In genomic region chr15:58189148-58189811, GRCh38 we compare ENCODE assay signal across 24 cellular contexts. TPM values are rescaled to one million over a fixed set of nuclear protein-coding genes. Genes with fewer than 3 reads are reported as not detected.
DNase-seq lines count a peak whose midpoint lies in the region; ATAC-seq, FAIRE-seq and TF ChIP-seq lines count a peak whose summit lies in the region.
"Had no signal": no experiment of that assay in that cellular context is flagged by ENCODE, and none has a peak within 500 bp of the region (broad histone marks: within the 10 kb centered on the region; RNA-seq: fewer than 3 reads in every experiment).

No MANE protein-coding gene starts in this region.

- H3K27ac ChIP-seq in esophagus muscularis mucosa (replicated peaks in 1 of 4): no peak overlapping the region
- H3K27ac ChIP-seq in HepG2 (ENCODE audit: extremely low read length, insufficient read depth, low read length): no peak overlapping the region
- H3K27ac ChIP-seq in smooth muscle cell (ENCODE audit: low read depth): no peak overlapping the region
- H3K27ac ChIP-seq: 22Rv1, BLaER1, C4-2B had no signal

- no peak for TF ChIP-seq RAD21 in HepG2 (CRISPR knock-in tag; IDR thresholded peaks at IDR 0.05)

- H3K4me2 ChIP-seq in HepG2 (ENCODE audit: low read depth, low read length) (no peak overlapping the region), smooth muscle cell (no peak overlapping the region)
- H3K4me2 ChIP-seq: BLaER1 had no signal

- no peak for TF ChIP-seq EP300 in esophagus muscularis mucosa (IDR thresholded peaks at IDR 0.05)
- TF ChIP-seq EP300 in HepG2 (IDR thresholded peaks at IDR 0.05; ENCODE audit: low read depth in 2 of 2, low read length in 2 of 2): no peak
- TF ChIP-seq EP300 in HepG2 (CRISPR knock-in tag; IDR thresholded peaks at IDR 0.05; ENCODE audit: borderline replicate concordance): no peak

- TF ChIP-seq CTCF in esophagus muscularis mucosa (IDR thresholded peaks at IDR 0.05): no peak
- no peak for TF ChIP-seq CTCF in HepG2 (CRISPR knock-in tag; IDR thresholded peaks at IDR 0.05)
- no peak for TF ChIP-seq CTCF in smooth muscle cell (IDR thresholded peaks at IDR 0.05; ENCODE audit: borderline replicate concordance, insufficient read depth, poor library complexity, severe bottlenecking)

- H3F3A ChIP-seq in smooth muscle cell (ENCODE audit: low read depth): no peaks in the 10 kb centered on the region

- WGBS in esophagus muscularis mucosa: 88% methylated on average over 8 of the region's 8 CpGs
- WGBS in HepG2 (ENCODE audit: low lambda C conversion rate): 25% methylated on average over 8 of the region's 8 CpGs
- WGBS in smooth muscle cell (ENCODE audit: low lambda C conversion rate): 88% methylated on average over 8 of the region's 8 CpGs

- H2AFZ ChIP-seq in HepG2 (ENCODE audit: low read length): no peak overlapping the region
- H2AFZ ChIP-seq in smooth muscle cell (ENCODE audit: low read depth): no peak overlapping the region

- H3K9ac ChIP-seq in HepG2 (ENCODE audit: insufficient read depth, low read depth, low read length): no peak overlapping the region
- no peak overlapping the region for H3K9ac ChIP-seq in smooth muscle cell (ENCODE audit: low read depth)
- H3K9ac ChIP-seq: BLaER1 had no signal

- H3K27me3 ChIP-seq in esophagus muscularis mucosa: peaks cover 0 to 12% (median 0%) of the 10 kb centered on the region in 4 donors
- H3K27me3 ChIP-seq in HepG2 (ENCODE audit: control insufficient read depth in 1 of 2, insufficient read depth in 2 of 2, low read length in 2 of 2): no peaks in the 10 kb centered on the region; a peak in 1 of 5 replicates
- H3K27me3 ChIP-seq in smooth muscle cell (ENCODE audit: low read depth): no peaks in the 10 kb centered on the region
- H3K27me3 ChIP-seq: BLaER1 had no signal

- DNase-seq in T-helper 1 cell (no peak), esophagus muscularis mucosa (ENCODE audit: extremely low spot score) (peak; percentile 57), HepG2 (ENCODE audit: low spot score) (no peak), smooth muscle cell (lab: John Stamatoyannopoulos, UW; ENCODE audit: unreplicated experiment) (no peak), Right ventricle myocardium superior (no peak)
- DNase-seq: Caco-2; CD4-positive, CD25-positive, alpha-beta regulatory T cell; CD8-positive, alpha-beta T cell; DMS79; EL; GDM1; GOT3; H7; HCEC 1CT had no signal

- H3K9me3 ChIP-seq in esophagus muscularis mucosa (no peaks in the 10 kb centered on the region), HepG2 (ENCODE audit: low read length) (no peaks in the 10 kb centered on the region), smooth muscle cell (replicated peaks; ENCODE audit: low read depth) (no peaks in the 10 kb centered on the region)
- H3K9me3 ChIP-seq: BLaER1 had no signal

- no peaks in the 10 kb centered on the region for H4K20me1 ChIP-seq in HepG2 (ENCODE audit: insufficient read depth, low read length)
- H4K20me1 ChIP-seq in smooth muscle cell (ENCODE audit: low read depth): no peaks in the 10 kb centered on the region
- H4K20me1 ChIP-seq: BLaER1 had no signal

- in situ Hi-C loops in HepG2 (cut with HindIII; ENCODE audit: extremely low pct_ligation_motif_present, low pct_unique_long_range_greater_than_20kb): loop anchor here (10.0 kb wide), 3 partner anchors 74 to 324 kb away; partner anchors contain the start of gene ALDH1A2

- intact Hi-C loops in esophagus muscularis mucosa (cut with DNase I) (no loop called here), HepG2 (cut with micrococcal nuclease; ENCODE audit: unreplicated experiment) (no loop called here), Right ventricle myocardium superior (cut with DNase I) (no loop called here)

- no peak for FAIRE-seq in HepG2 (lab: Jason Lieb, UNC)
- FAIRE-seq: A204.1, GM12891, GM18507 had no signal

- H3K36me3 ChIP-seq in esophagus muscularis mucosa: no peaks in the 10 kb centered on the region
- H3K36me3 ChIP-seq in HepG2 (replicated peaks in 1 of 2; ENCODE audit: control insufficient read depth in 1 of 2, insufficient read depth in 2 of 2, low read length in 2 of 2): no peaks in the 10 kb centered on the region
- no peaks in the 10 kb centered on the region for H3K36me3 ChIP-seq in smooth muscle cell (ENCODE audit: low read depth)
- H3K36me3 ChIP-seq: BLaER1 had no signal

- H3K27ac Mint-ChIP-seq in T-helper 1 cell treated with Interleukin-12 subunit alpha and Interleukin-12 subunit beta and Interleukin-4 antibody, amounts not matched to agents 30 μg/mL and 1 μg/mL, for 36 hours: peak overlapping the region; percentile 21
- H3K27ac Mint-ChIP-seq: B cell; CD4-positive, CD25-positive, alpha-beta regulatory T cell; CD8-positive, alpha-beta T cell had no signal

- H3K4me3 Mint-ChIP-seq in T-helper 1 cell treated with Interleukin-12 subunit alpha and Interleukin-12 subunit beta and Interleukin-4 antibody, amounts not matched to agents 30 μg/mL and 1 μg/mL, for 36 hours: no peak overlapping the region
- H3K4me3 Mint-ChIP-seq: B cell; CD4-positive, CD25-positive, alpha-beta regulatory T cell; CD8-positive, alpha-beta T cell had no signal

- no peaks in the 10 kb centered on the region for H3K79me2 ChIP-seq in HepG2 (ENCODE audit: insufficient read depth, low read length)
- no peaks in the 10 kb centered on the region for H3K79me2 ChIP-seq in smooth muscle cell (ENCODE audit: low read depth)

- H3K4me3 ChIP-seq in esophagus muscularis mucosa (no peak overlapping the region), HepG2 (replicated peaks in 1 of 3; ENCODE audit: insufficient read depth in 1 of 3, low read depth in 2 of 3, low read length in 3 of 3) (no peak overlapping the region), smooth muscle cell (no peak overlapping the region)
- H3K4me3 ChIP-seq: BLaER1 had no signal

- TF ChIP-seq POLR2A in esophagus muscularis mucosa (IDR thresholded peaks at IDR 0.05; ENCODE audit: low read depth) (no peak), HepG2 (IDR thresholded peaks at IDR 0.05; ENCODE audit: insufficient read depth in 1 of 2, low read depth in 2 of 2, low read length in 2 of 2) (no peak)

- H3K9me3 Mint-ChIP-seq in T-helper 1 cell treated with Interleukin-12 subunit alpha and Interleukin-12 subunit beta and Interleukin-4 antibody, amounts not matched to agents 30 μg/mL and 1 μg/mL, for 36 hours: no peaks in the 10 kb centered on the region
- H3K9me3 Mint-ChIP-seq: CD4-positive, CD25-positive, alpha-beta regulatory T cell; CD8-positive, alpha-beta T cell had no signal

- H3K4me1 Mint-ChIP-seq in T-helper 1 cell treated with Interleukin-12 subunit alpha and Interleukin-12 subunit beta and Interleukin-4 antibody, amounts not matched to agents 30 μg/mL and 1 μg/mL, for 36 hours (ENCODE audit: low read depth): peaks cover 9% of the 10 kb centered on the region
- H3K4me1 Mint-ChIP-seq: B cell had no signal

- ATAC-seq in HepG2: no peak
- ATAC-seq in GM18519 (IDR thresholded peaks at IDR 0.05; ENCODE audit: low FRiP score, unreplicated experiment): no peak
- no peak for ATAC-seq in Right ventricle myocardium superior (ENCODE audit: poor library complexity)
- ATAC-seq: CD8-positive, alpha-beta T cell had no signal

- no peaks in the 10 kb centered on the region for H3K4me1 ChIP-seq in esophagus muscularis mucosa
- H3K4me1 ChIP-seq in HepG2 (ENCODE audit: insufficient read depth, low read length): 0 out of 2 replicates have a peak, but pooled peaks cover 4% of the 10 kb centered on the region
- no peaks in the 10 kb centered on the region for H3K4me1 ChIP-seq in smooth muscle cell (ENCODE audit: low read depth)
- H3K4me1 ChIP-seq: Caco-2 had no signal

- CTCF ChIA-PET in HepG2 (lab: Yijun Ruan, JAX; ENCODE audit: low intra/inter-chr PET ratio, low total read pairs): no interaction called here

- POLR2A ChIA-PET in HepG2 (lab: Yijun Ruan, JAX): no interaction called here

- BruUV-seq in HepG2 (replicated peaks; lab: Mats Ljungman, UMichigan): no TSS peak

- peaks cover 33% of the 10 kb centered on the region for H3K27me3 Mint-ChIP-seq in T-helper 1 cell treated with Interleukin-12 subunit alpha and Interleukin-12 subunit beta and Interleukin-4 antibody, amounts not matched to agents 30 μg/mL and 1 μg/mL, for 36 hours (ENCODE audit: low read depth)

- H3K36me3 Mint-ChIP-seq in T-helper 1 cell treated with Interleukin-12 subunit alpha and Interleukin-12 subunit beta and Interleukin-4 antibody, amounts not matched to agents 30 μg/mL and 1 μg/mL, for 36 hours (ENCODE audit: low read depth): no peaks in the 10 kb centered on the region
- H3K36me3 Mint-ChIP-seq: CD4-positive, CD25-positive, alpha-beta regulatory T cell; CD8-positive, alpha-beta T cell had no signal

RNA-seq across cellular contexts. Expression of gene AQP9, which starts 51.1 kb away (rescaled TPM):
- total RNA-seq in esophagus muscularis mucosa (1 to 10 TPM in 1 of 4 donors, under 1 TPM in 2, not detected in 1; 0.26 to 9.6 (median 0.98) TPM), HepG2 (2016; rRNA removed; fragmentation: Illumina TruSeq; extraction: Trizol) (not detected in 2 replicates), smooth muscle cell (0.67 and 1.5 TPM in 2 replicates), Right ventricle myocardium superior (1.5 TPM)
- not detected in 2 replicates for total RNA-seq in HepG2 (2016; cell fraction: cytosol; rRNA removed; fragmentation: Illumina TruSeq; extraction: Trizol; ENCODE audit: low read depth)
- not detected in 2 replicates for total RNA-seq in HepG2 (2016; cell fraction: insoluble cytoplasmic fraction; rRNA removed; fragmentation: Illumina TruSeq; extraction: Trizol)
- total RNA-seq in HepG2 (2016; cell fraction: membrane; rRNA removed; fragmentation: Illumina TruSeq; extraction: Trizol): 0.09 TPM in 1 of 2 replicates, not detected in the other
- not detected in 2 replicates for total RNA-seq in HepG2 (2016; cell fraction: nucleus; rRNA removed; fragmentation: Illumina TruSeq; extraction: Trizol)
- polyA plus RNA-seq in HepG2 (2011; rRNA removed) (0.03 TPM in 1 of 2 replicates, not detected in the other), smooth muscle cell (not detected in 2 replicates)
- polyA plus RNA-seq in HepG2 (2011; cell fraction: cytosol; rRNA removed): 0.05 TPM in 1 of 2 replicates, not detected in the other
- not detected in 2 replicates for polyA plus RNA-seq in HepG2 (2011; cell fraction: nucleus; rRNA removed)
- 0.11 TPM in 1 of 2 replicates, not detected in the other for polyA plus RNA-seq in HepG2 (2012)
- not detected in 2 replicates for polyA plus RNA-seq in HepG2 (2016; cell fraction: cytosol; fragmentation: Illumina TruSeq; extraction: Trizol; ENCODE audit: low read depth)
- polyA plus RNA-seq in HepG2 (2016; cell fraction: insoluble cytoplasmic fraction; fragmentation: Illumina TruSeq; extraction: Trizol; ENCODE audit: low read depth): 0.12 TPM in 1 of 2 replicates, not detected in the other
- polyA plus RNA-seq in HepG2 (2016; cell fraction: membrane; fragmentation: Illumina TruSeq; extraction: Trizol; ENCODE audit: low read depth): not detected in 2 replicates
- not detected in 2 replicates for polyA plus RNA-seq in HepG2 (2016; cell fraction: nucleus; fragmentation: Illumina TruSeq; extraction: Trizol; ENCODE audit: insufficient read depth, low read depth)
- not detected in 2 replicates for polyA minus RNA-seq in HepG2 (2011; rRNA and poly(A)+ RNA removed; ENCODE audit: low replicate concordance)
- polyA minus RNA-seq in HepG2 (2011; cell fraction: cytosol; rRNA and poly(A)+ RNA removed): not detected in 2 replicates
- not detected in 2 replicates for polyA minus RNA-seq in HepG2 (2011; cell fraction: nucleus; rRNA and poly(A)+ RNA removed)
- total RNA-seq: B cell; Caco-2; CD4-positive, CD25-positive, alpha-beta regulatory T cell; CD8-positive, alpha-beta T cell; H7 had no signal
- polyA plus RNA-seq: AG04450 had no signal
